8 cellular contexts compared by ENCODE assay signal in the genomic region with DNA sequence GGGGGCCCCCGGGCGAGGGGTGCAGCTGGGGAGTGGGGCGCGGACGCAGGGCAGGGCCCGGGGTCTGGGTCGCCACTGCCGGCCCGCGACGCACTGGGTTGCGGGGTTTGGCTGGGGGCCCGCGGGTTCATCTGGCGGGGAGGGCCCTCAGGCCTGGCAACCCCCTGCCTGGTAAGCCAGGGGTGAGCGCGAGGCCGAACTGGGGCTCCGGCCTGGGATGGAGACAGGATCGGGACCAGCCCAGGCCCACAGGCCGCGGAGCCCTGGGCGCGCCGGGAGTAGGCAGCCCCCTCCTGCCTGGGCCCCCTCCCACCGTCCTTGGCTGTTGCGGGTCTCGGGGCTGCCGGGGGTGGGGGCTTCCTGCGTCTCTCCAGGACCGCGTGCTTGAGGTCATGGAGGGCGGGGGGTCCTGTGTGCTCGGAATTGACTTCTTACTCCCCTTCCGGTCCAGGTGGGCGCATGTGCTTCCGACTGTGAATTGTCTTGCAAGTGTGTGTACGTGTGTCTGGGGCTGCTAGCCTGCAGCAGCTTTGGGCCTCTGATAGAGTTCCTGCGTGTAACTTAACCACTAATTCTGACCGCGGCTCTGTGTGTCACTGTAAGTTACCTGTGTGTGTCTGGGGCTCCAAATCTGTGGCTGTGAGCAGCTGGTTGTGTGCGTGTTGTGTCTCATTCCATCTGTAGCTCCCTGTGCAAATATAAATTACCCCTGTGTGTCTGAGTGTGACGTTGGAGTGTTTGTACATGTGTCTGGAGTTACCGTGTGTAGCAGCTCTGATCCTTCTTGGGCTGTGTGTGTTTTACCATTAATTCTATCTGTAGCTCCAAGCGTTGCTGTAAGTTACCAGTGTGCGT. TPM values are rescaled to one million over a fixed set of nuclear protein-coding genes. Genes with fewer than 3 reads are reported as not detected.
DNase-seq lines count a peak whose midpoint lies in the region; ATAC-seq, FAIRE-seq and TF ChIP-seq lines count a peak whose summit lies in the region.

No MANE protein-coding gene starts in this region.

- TF ChIP-seq CTCF in GM12865 (IDR thresholded peaks at IDR 0.05; ENCODE audit: insufficient read depth, low read depth, low read length, missing control alignments) = no peak
- TF ChIP-seq CTCF in brain (conservative IDR thresholded peaks at IDR 0.05) = no peak

- peak overlapping the region; percentile 77 for H3K4me3 ChIP-seq in GM12865 (ENCODE audit: low read depth, low read length)
- H3K4me3 ChIP-seq in Jurkat, Clone E6-1 (ENCODE audit: low read length) = peak overlapping the region; percentile 75

- H3K4me1 Mint-ChIP-seq in T-helper 2 cell treated with Interferon-gamma antibody and Interleukin-4, amounts not matched to agents 5 μg/mL and 100 μg/mL, for 36 hours (ENCODE audit: low read depth) = peaks cover 51% of the 10 kb centered on the region
- peaks cover 48% of the 10 kb centered on the region for H3K4me1 Mint-ChIP-seq in brain

- H3K27me3 Mint-ChIP-seq in T-helper 2 cell treated with Interferon-gamma antibody and Interleukin-4, amounts not matched to agents 5 μg/mL and 100 μg/mL, for 36 hours (ENCODE audit: low read depth) = no peaks in the 10 kb centered on the region
- peaks cover 13% of the 10 kb centered on the region for H3K27me3 Mint-ChIP-seq in brain

- peak overlapping the region; percentile 99 for H3K4me3 Mint-ChIP-seq in T-helper 2 cell treated with Interferon-gamma antibody and Interleukin-4, amounts not matched to agents 5 μg/mL and 100 μg/mL, for 36 hours
- H3K4me3 Mint-ChIP-seq in brain = peak overlapping the region; percentile 98 to 100 (median 99)

- H3K9me3 Mint-ChIP-seq in T-helper 2 cell treated with Interferon-gamma antibody and Interleukin-4, amounts not matched to agents 5 μg/mL and 100 μg/mL, for 36 hours = no peaks in the 10 kb centered on the region
- no peaks in the 10 kb centered on the region for H3K9me3 Mint-ChIP-seq in brain

- FAIRE-seq in islet of Langerhans (lab: Jason Lieb, UNC) = peak; percentile 36

- peak overlapping the region; percentile 99 for H3K27ac Mint-ChIP-seq in T-helper 2 cell treated with Interferon-gamma antibody and Interleukin-4, amounts not matched to agents 5 μg/mL and 100 μg/mL, for 36 hours
- H3K27ac Mint-ChIP-seq in brain = peak overlapping the region; percentile 97 to 99 (median 99)

- peaks cover 14% of the 10 kb centered on the region for H3K36me3 Mint-ChIP-seq in T-helper 2 cell treated with Interferon-gamma antibody and Interleukin-4, amounts not matched to agents 5 μg/mL and 100 μg/mL, for 36 hours (ENCODE audit: low read depth)
- H3K36me3 Mint-ChIP-seq in brain = peaks cover 19% of the 10 kb centered on the region

- DNase-seq in GM12865 (ENCODE audit: low read depth) = peak; percentile 77
- peak; percentile 71 for DNase-seq in Jurkat, Clone E6-1 (ENCODE audit: low read depth, low spot score)
- peak; percentile 59 for DNase-seq in T-helper 2 cell treated with Interferon-gamma antibody and Interleukin-4, amounts not matched to agents 5 μg/mL and 100 μg/mL, for 36 hours (ENCODE audit: low spot score)
- DNase-seq in stimulated activated CD4-positive, alpha-beta T cell treated with anti-CD3 and anti-CD28 coated beads, Interleukin-1b, Interleukin-23, amount 100 ng/mL, for 1 hour (ENCODE audit: low read depth in 2 of 2) = peak; percentile 25 to 29
- DNase-seq in NCI-H1930 (lab: John Stamatoyannopoulos, UW) = no peak

- no peak for ATAC-seq in HG02678 (IDR thresholded peaks at IDR 0.05; ENCODE audit: unreplicated experiment)

RNA-seq across cellular contexts. Expression of a gene that starts 0.8 kb away (rescaled TPM):
- polyA plus RNA-seq in Jurkat, Clone E6-1 (2012; ENCODE audit: insufficient read depth, insufficient read length) = 74.5 TPM
- 74.9 TPM for polyA plus RNA-seq in brain (ENCODE audit: insufficient read depth, low read depth, low replicate concordance)

RNA-seq across cellular contexts. Expression of a gene that starts 29.4 kb away (rescaled TPM):
- not detected for polyA plus RNA-seq in Jurkat, Clone E6-1 (2012; ENCODE audit: insufficient read depth, insufficient read length)
- polyA plus RNA-seq in brain (ENCODE audit: insufficient read depth, low read depth, low replicate concordance) = 67.9 TPM

RNA-seq across cellular contexts. Expression of a gene that starts 36.8 kb away (rescaled TPM):
- 3.5 TPM for polyA plus RNA-seq in Jurkat, Clone E6-1 (2012; ENCODE audit: insufficient read depth, insufficient read length)
- 0.31 TPM for polyA plus RNA-seq in brain (ENCODE audit: insufficient read depth, low read depth, low replicate concordance)

RNA-seq across cellular contexts. Expression of a gene that starts 40.6 kb away (rescaled TPM):
- polyA plus RNA-seq in Jurkat, Clone E6-1 (2012; ENCODE audit: insufficient read depth, insufficient read length) = not detected
- polyA plus RNA-seq in brain (ENCODE audit: insufficient read depth, low read depth, low replicate concordance) = 3.9 TPM

Comparison
In these comparisons a context has a peak if more than half of its experiments do, and no peak if none do; other contexts are left out.
1. DNase-seq: peak in GM12865 (single experiment), Jurkat, Clone E6-1 (single experiment), T-helper 2 cell treated with Interferon-gamma antibody and Interleukin-4, amounts not matched to agents 5 μg/mL and 100 μg/mL, for 36 hours (single experiment) and stimulated activated CD4-positive, alpha-beta T cell treated with anti-CD3 and anti-CD28 coated beads, Interleukin-1b, Interleukin-23, amount 100 ng/mL, for 1 hour (2 of 2); none in NCI-H1930 (0 of 2).